13 cellular contexts compared by ENCODE assay signal in the genomic region with DNA sequence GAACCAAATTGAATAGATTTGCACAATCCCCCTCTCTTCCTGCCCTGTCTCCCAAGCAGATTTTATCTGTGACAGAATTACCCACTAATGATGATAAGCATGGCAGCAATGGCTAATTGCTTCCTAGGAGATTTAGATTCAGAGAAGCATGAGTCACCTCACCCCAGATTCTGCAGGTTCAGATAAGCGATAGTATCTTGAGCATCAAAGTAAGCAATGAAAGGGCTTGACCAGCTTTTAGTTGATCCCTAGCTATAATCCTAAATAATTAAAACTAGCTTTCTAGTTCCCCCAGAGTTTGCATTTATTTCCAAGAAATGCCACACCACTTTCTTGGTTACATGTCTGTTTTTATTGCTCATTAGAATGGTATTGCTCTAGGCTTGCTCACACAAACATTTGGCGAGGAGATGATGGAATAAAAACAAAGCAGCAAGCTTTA.
A peak's percentile ranks its signal among the peaks of the same experiment; 100 is the strongest.
DNase-seq lines count a peak whose midpoint lies in the region; ATAC-seq, FAIRE-seq and TF ChIP-seq lines count a peak whose summit lies in the region.
"Had no signal": no experiment of that assay in that cellular context is flagged by ENCODE, and none has a peak within 500 bp of the region (broad histone marks: within the 10 kb centered on the region; RNA-seq: fewer than 3 reads in every experiment).

No MANE protein-coding gene starts in this region.

- H2AK5ac ChIP-seq in H1 (ENCODE audit: low read depth, low read length) (no peak overlapping the region), trophoblast cell (ENCODE audit: low read length) (no peak overlapping the region)

- H4K91ac ChIP-seq in H1 (replicated peaks; ENCODE audit: insufficient read length, low read length) (no peak overlapping the region), trophoblast cell (ENCODE audit: low read depth, low read length) (no peak overlapping the region)

- no peak overlapping the region for H4K5ac ChIP-seq in H1 (ENCODE audit: insufficient read length, low read depth, low read length)

- TF ChIP-seq EP300 in H1 (IDR thresholded peaks at IDR 0.05; ENCODE audit: borderline replicate concordance in 1 of 2, low read depth in 2 of 2, low read length in 2 of 2) (no peak), gastroesophageal sphincter (IDR thresholded peaks at IDR 0.05) (no peak)

- no peaks in the 10 kb centered on the region for H3K27me3 ChIP-seq in H1 (replicated peaks in 1 of 4; ENCODE audit: control insufficient read depth in 3 of 4, extremely low read depth in 1 of 4, insufficient read depth in 3 of 4, low read length in 3 of 4)
- no peaks in the 10 kb centered on the region for H3K27me3 ChIP-seq in trophoblast cell (ENCODE audit: insufficient read depth, low read length)
- H3K27me3 ChIP-seq in gastroesophageal sphincter, result no peaks in the 10 kb centered on the region

- H3K27ac Mint-ChIP-seq in activated T-cell treated with anti-CD3 and anti-CD28 coated beads, Interleukin-2, amount 50 U/mL, for 24 hours, result no peak overlapping the region
- no peak overlapping the region for H3K27ac Mint-ChIP-seq in stimulated activated memory B cell treated with anti-CD40 and anti-IgM and Interleukin-4, amounts not matched to agents 10 μg/mL and 1 μg/mL and 100 μg/mL, for 72 hours
- H3K27ac Mint-ChIP-seq: CD8-positive, alpha-beta T cell; stimulated activated naive CD8-positive, alpha-beta T cell treated with anti-CD3 and anti-CD28 coated beads, Interleukin-15, Interleukin-2, amounts not matched to agents 100 ng/mL and 50 ng/mL, for 24 hours; T-helper 1 cell treated with Interleukin-12 subunit alpha and Interleukin-12 subunit beta and Interleukin-4 antibody, amounts not matched to agents 30 μg/mL and 1 μg/mL, for 36 hours had no signal

- H3K4me3 ChIP-seq in H1 (ENCODE audit: extremely low read depth in 1 of 4, insufficient read depth in 2 of 4, low read depth in 3 of 4, low read length in 4 of 4), result no peak overlapping the region
- H3K4me3 ChIP-seq in trophoblast cell (ENCODE audit: low read depth, low read length), result no peak overlapping the region
- H3K4me3 ChIP-seq in gastroesophageal sphincter, result no peak overlapping the region

- H3K9me3 ChIP-seq in H1 (ENCODE audit: insufficient read depth in 2 of 2, low read depth in 1 of 2, low read length in 1 of 2) (no peaks in the 10 kb centered on the region), trophoblast cell (ENCODE audit: insufficient read depth, low read depth, low read length) (no peaks in the 10 kb centered on the region), gastroesophageal sphincter (no peaks in the 10 kb centered on the region)

- no peak overlapping the region for H2BK20ac ChIP-seq in H1 (ENCODE audit: low read length)

- no peaks in the 10 kb centered on the region for H3K27me3 Mint-ChIP-seq in activated T-cell treated with anti-CD3 and anti-CD28 coated beads, Interleukin-2, amount 50 U/mL, for 24 hours
- H3K27me3 Mint-ChIP-seq in stimulated activated memory B cell treated with anti-CD40 and anti-IgM and Interleukin-4, amounts not matched to agents 10 μg/mL and 1 μg/mL and 100 μg/mL, for 72 hours, result no peaks in the 10 kb centered on the region

- no peak overlapping the region for H2BK5ac ChIP-seq in H1 (ENCODE audit: low read depth, low read length)
- no peak overlapping the region for H2BK5ac ChIP-seq in trophoblast cell (ENCODE audit: low read depth, low read length, poor library complexity)

- no peaks in the 10 kb centered on the region for H3K36me3 Mint-ChIP-seq in activated T-cell treated with anti-CD3 and anti-CD28 coated beads, Interleukin-2, amount 50 U/mL, for 24 hours (ENCODE audit: low read depth)
- no peaks in the 10 kb centered on the region for H3K36me3 Mint-ChIP-seq in stimulated activated memory B cell treated with anti-CD40 and anti-IgM and Interleukin-4, amounts not matched to agents 10 μg/mL and 1 μg/mL and 100 μg/mL, for 72 hours
- H3K36me3 Mint-ChIP-seq: CD8-positive, alpha-beta T cell had no signal

- CTCF ChIA-PET in H1 (lab: Charles Lee; ENCODE audit: partially characterized antibody), result no interaction called here

- H2AFZ ChIP-seq in H1 (ENCODE audit: low read length) (no peak overlapping the region), trophoblast cell (ENCODE audit: insufficient read depth, low read length, poor library complexity) (no peak overlapping the region)

- no peak overlapping the region for H3K4me3 Mint-ChIP-seq in activated T-cell treated with anti-CD3 and anti-CD28 coated beads, Interleukin-2, amount 50 U/mL, for 24 hours
- no peak overlapping the region for H3K4me3 Mint-ChIP-seq in stimulated activated memory B cell treated with anti-CD40 and anti-IgM and Interleukin-4, amounts not matched to agents 10 μg/mL and 1 μg/mL and 100 μg/mL, for 72 hours
- H3K4me3 Mint-ChIP-seq: CD8-positive, alpha-beta T cell; stimulated activated naive CD8-positive, alpha-beta T cell treated with anti-CD3 and anti-CD28 coated beads, Interleukin-15, Interleukin-2, amounts not matched to agents 100 ng/mL and 50 ng/mL, for 24 hours; T-helper 1 cell treated with Interleukin-12 subunit alpha and Interleukin-12 subunit beta and Interleukin-4 antibody, amounts not matched to agents 30 μg/mL and 1 μg/mL, for 36 hours had no signal

- no peak overlapping the region for H3K23ac ChIP-seq in H1 (ENCODE audit: insufficient read length)
- no peak overlapping the region for H3K23ac ChIP-seq in trophoblast cell (ENCODE audit: low read length)

- H3K4me1 Mint-ChIP-seq in activated T-cell treated with anti-CD3 and anti-CD28 coated beads, Interleukin-2, amount 50 U/mL, for 24 hours (ENCODE audit: low read depth), result no peaks in the 10 kb centered on the region
- H3K4me1 Mint-ChIP-seq in stimulated activated memory B cell treated with anti-CD40 and anti-IgM and Interleukin-4, amounts not matched to agents 10 μg/mL and 1 μg/mL and 100 μg/mL, for 72 hours, result no peaks in the 10 kb centered on the region

- no peak overlapping the region for H3K27ac ChIP-seq in H1 (ENCODE audit: low read depth, low read length)
- H3K27ac ChIP-seq in trophoblast cell (ENCODE audit: low read depth, low read length), result no peak overlapping the region
- H3K27ac ChIP-seq in gastroesophageal sphincter, result no peak overlapping the region

- ATAC-seq in gastroesophageal sphincter, result no peak
- no peak for ATAC-seq in stimulated activated memory B cell treated with anti-CD40 and anti-IgM and Interleukin-4, amounts not matched to agents 10 μg/mL and 1 μg/mL and 100 μg/mL, for 72 hours
- ATAC-seq: CD8-positive, alpha-beta T cell had no signal

- POLR2A ChIA-PET in H1 (lab: Charles Lee; ENCODE audit: partially characterized antibody), result no interaction called here

- H3K18ac ChIP-seq in H1 (ENCODE audit: extremely low read depth, low read length) (no peak overlapping the region), trophoblast cell (ENCODE audit: low read length) (no peak overlapping the region)

- H4K20me1 ChIP-seq in H1 (replicated peaks in 1 of 2; ENCODE audit: control insufficient read depth in 1 of 2, insufficient read depth in 2 of 2, low read length in 2 of 2), result peaks cover 0 to 1% of the 10 kb centered on the region in 2 experiments

- 88% methylated on average over 2 of the region's 2 CpGs; no CpG with 5 or more reads in 1 of the 2 experiments for WGBS in H1 (ENCODE audit: extremely low coverage in 1 of 2, insufficient coverage in 1 of 2, insufficient read length in 1 of 2, insufficient replicate concordance in 2 of 2, low coverage in 1 of 2, low lambda C conversion rate in 2 of 2, missing lambda C conversion rate in 1 of 2), 2 experiments
- no CpG with 5 or more reads among the region's 2 CpGs for WGBS in trophoblast cell (ENCODE audit: extremely low coverage, insufficient coverage, insufficient read length)
- WGBS in gastroesophageal sphincter (ENCODE audit: low coverage in 1 of 2), 2 donors, result 60 to 89% methylated on average over 2 of the region's 2 CpGs

- no peak overlapping the region for H2BK12ac ChIP-seq in H1 (ENCODE audit: low read depth, low read length)
- H2BK12ac ChIP-seq in trophoblast cell (ENCODE audit: low read length), result no peak overlapping the region

- H4K8ac ChIP-seq in H1 (ENCODE audit: extremely low read depth, insufficient read depth, low read length) (no peak overlapping the region), trophoblast cell (ENCODE audit: low read depth, low read length) (no peak overlapping the region)

- H3K36me3 ChIP-seq in H1 (ENCODE audit: control insufficient read depth in 2 of 4, insufficient read depth in 4 of 4, low read length in 3 of 4), result peaks cover 0 to 7% (median 0%) of the 10 kb centered on the region in 4 experiments; a peak in 3 of 8 replicates
- no peaks in the 10 kb centered on the region for H3K36me3 ChIP-seq in trophoblast cell (ENCODE audit: control insufficient read depth in 1 of 2, insufficient read depth in 2 of 2, low read length in 2 of 2)
- no peaks in the 10 kb centered on the region for H3K36me3 ChIP-seq in gastroesophageal sphincter

- TF ChIP-seq POLR2A in H1 (IDR thresholded peaks at IDR 0.05; ENCODE audit: control extremely low read depth in 1 of 2, low read depth in 2 of 2, low read length in 2 of 2) (no peak), gastroesophageal sphincter (IDR thresholded peaks at IDR 0.05) (no peak)

- H4K12ac ChIP-seq in trophoblast cell (ENCODE audit: low read depth, low read length), result no peak overlapping the region

- H3K9ac ChIP-seq in H1 (replicated peaks in 1 of 4; ENCODE audit: extremely low read depth in 1 of 4, low read depth in 3 of 4, low read length in 3 of 4), result no peak overlapping the region
- no peak overlapping the region for H3K9ac ChIP-seq in trophoblast cell (ENCODE audit: low read length)

- H3K79me2 ChIP-seq in H1 (ENCODE audit: control insufficient read depth in 1 of 2, insufficient read depth in 2 of 2, low read length in 2 of 2) (0 out of 4 replicates have a peak, but pooled peaks cover 0 to 8% of the 10 kb centered on the region in 2 experiments), trophoblast cell (ENCODE audit: control insufficient read depth, insufficient read depth, low read length, poor library complexity) (no peaks in the 10 kb centered on the region)

- TF ChIP-seq RAD21 in H1 (IDR thresholded peaks at IDR 0.05 in 1 of 2, conservative IDR thresholded peaks at IDR 0.05 in 1 of 2; ENCODE audit: low read depth in 2 of 2, low read length in 2 of 2), result no peak

- DNase-seq in ELR (ENCODE audit: low read depth) (peak; percentile 65), OCI-M1 (lab: John Stamatoyannopoulos, UW) (peak; percentile 10), H1 (ENCODE audit: low read depth in 1 of 2, low spot score in 2 of 2) (no peak), trophoblast cell (peak; percentile 1 to 46), DMS 273 (lab: John Stamatoyannopoulos, UW; ENCODE audit: unreplicated experiment) (no peak)
- DNase-seq in activated T-cell treated with anti-CD3 and anti-CD28 coated beads, Interleukin-2, amount 50 U/mL, for 24 hours, result no peak
- DNase-seq: CD8-positive, alpha-beta T cell; erythroblast; NCI-H2107 had no signal

- H2BK15ac ChIP-seq in H1 (ENCODE audit: low read length), result no peak overlapping the region

- no peak for TF ChIP-seq CTCF in H1 (IDR thresholded peaks at IDR 0.05; ENCODE audit: control extremely low read depth in 1 of 3, insufficient read depth in 1 of 3, low read depth in 1 of 3, low read length in 3 of 3)
- no peak for TF ChIP-seq CTCF in gastroesophageal sphincter (IDR thresholded peaks at IDR 0.05)

- H3K14ac ChIP-seq in H1 (ENCODE audit: insufficient read length) (no peak overlapping the region), trophoblast cell (ENCODE audit: low read length) (no peak overlapping the region)

- no peaks in the 10 kb centered on the region; the same call in 1 of the 2 replicates for H3K79me1 ChIP-seq in H1 (ENCODE audit: low read depth, low read length)
- H3K79me1 ChIP-seq in trophoblast cell (ENCODE audit: low read length), result no peaks in the 10 kb centered on the region

- H3K4ac ChIP-seq in H1 (replicated peaks; ENCODE audit: insufficient read length, low read depth, low read length) (peak overlapping the region; percentile 20), trophoblast cell (ENCODE audit: low read depth, low read length) (no peak overlapping the region)

- H3K4me1 ChIP-seq in H1 (replicated peaks in 1 of 4; ENCODE audit: control insufficient read depth in 3 of 4, insufficient read depth in 4 of 4, low read length in 3 of 4), result peaks cover 0 to 2% (median 0%) of the 10 kb centered on the region in 4 experiments; a peak in 1 of 7 replicates
- H3K4me1 ChIP-seq in trophoblast cell (ENCODE audit: control insufficient read depth in 1 of 2, insufficient read depth in 2 of 2, low read length in 2 of 2), result peaks cover 0 to 7% of the 10 kb centered on the region in 2 experiments
- no peaks in the 10 kb centered on the region for H3K4me1 ChIP-seq in gastroesophageal sphincter

- H3K56ac ChIP-seq in H1 (replicated peaks; ENCODE audit: insufficient read length, low read depth, low read length), result no peak overlapping the region

- no peak overlapping the region for H3K4me2 ChIP-seq in H1 (ENCODE audit: insufficient read depth in 1 of 2, low read depth in 2 of 2, low read length in 2 of 2)
- no peak overlapping the region for H3K4me2 ChIP-seq in trophoblast cell (ENCODE audit: low read length)

- H2BK120ac ChIP-seq in H1 (replicated peaks; ENCODE audit: low read depth, low read length) (no peak overlapping the region), trophoblast cell (ENCODE audit: insufficient read depth, low read length, poor library complexity) (no peak overlapping the region)

- FAIRE-seq in H1 (lab: Jason Lieb, UNC), result no peak

- no peaks in the 10 kb centered on the region for H3K23me2 ChIP-seq in H1 (ENCODE audit: low read depth, low read length)

- H3K9me3 Mint-ChIP-seq in activated T-cell treated with anti-CD3 and anti-CD28 coated beads, Interleukin-2, amount 50 U/mL, for 24 hours, result no peaks in the 10 kb centered on the region
- H3K9me3 Mint-ChIP-seq in stimulated activated memory B cell treated with anti-CD40 and anti-IgM and Interleukin-4, amounts not matched to agents 10 μg/mL and 1 μg/mL and 100 μg/mL, for 72 hours, result peaks cover 2% of the 10 kb centered on the region
- H3K9me3 Mint-ChIP-seq: CD8-positive, alpha-beta T cell; stimulated activated naive CD8-positive, alpha-beta T cell treated with anti-CD3 and anti-CD28 coated beads, Interleukin-15, Interleukin-2, amounts not matched to agents 100 ng/mL and 50 ng/mL, for 24 hours; T-helper 1 cell treated with Interleukin-12 subunit alpha and Interleukin-12 subunit beta and Interleukin-4 antibody, amounts not matched to agents 30 μg/mL and 1 μg/mL, for 36 hours had no signal

Comparison
In these comparisons a context has a peak if more than half of its experiments do, and no peak if none do; other contexts are left out.
1. DNase-seq: peak in ELR (single experiment), OCI-M1 (single experiment) and trophoblast cell (2 of 2); none in H1 (0 of 2), activated T-cell treated with anti-CD3 and anti-CD28 coated beads, Interleukin-2, amount 50 U/mL, for 24 hours (single experiment) and DMS 273 (single experiment).